ENCODE assay signal across 33 cellular contexts in genomic region chr3:164267031-164267430, GRCh38.
"Had no signal": no experiment of that assay in that cellular context is flagged by ENCODE, and none has a peak within 500 bp of the region (broad histone marks: within the 10 kb centered on the region; RNA-seq: fewer than 3 reads in every experiment).

No MANE protein-coding gene starts in this region.

- ATAC-seq: activated CD4-positive, CD25-positive, alpha-beta regulatory T cell treated with anti-CD3 and anti-CD28 coated beads, Interleukin-2, amount 50 U/mL, for 24 hours; activated CD8-positive, alpha-beta T cell treated with anti-CD3 and anti-CD28 coated beads for 36 hours; activated naive CD8-positive, alpha-beta T cell treated with anti-CD3 and anti-CD28 coated beads, Interleukin-2, amount 50 U/mL, for 24 hours; activated T-cell treated with anti-CD3 and anti-CD28 coated beads, Interleukin-2, amount 50 U/mL, for 4 hours; activated T-helper 17 cell treated with anti-CD3 and anti-CD28 coated beads, Interleukin-2, amount 50 U/mL, for 72 hours; gastroesophageal sphincter; heart right ventricle had no signal

- H3K4me1 ChIP-seq: adrenal gland, ascending aorta, breast epithelium, colonic mucosa, esophagus squamous epithelium, gastroesophageal sphincter, heart right ventricle had no signal

- H3K4me2 ChIP-seq: hepatocyte had no signal

- H3K4me3 ChIP-seq: adrenal gland, ascending aorta, breast epithelium, cardiac muscle cell, colonic mucosa, esophagus squamous epithelium, gastroesophageal sphincter, heart right ventricle, hepatocyte had no signal

- H3K27ac ChIP-seq: adrenal gland, ascending aorta, breast epithelium, cardiac muscle cell, colonic mucosa, epithelial cell of prostate, esophagus squamous epithelium, gastroesophageal sphincter, heart right ventricle, hepatocyte, WERI-Rb-1 had no signal

- H3K27me3 ChIP-seq: adrenal gland, ascending aorta, breast epithelium, cardiac muscle cell, colonic mucosa, esophagus squamous epithelium, gastroesophageal sphincter, heart right ventricle, hepatocyte had no signal

- FAIRE-seq: endometrium, endothelial cell of umbilical vein had no signal

- DNase-seq: activated B cell treated with CpG ODN at 0.5 μM for 24 hours; activated CD4-positive, alpha-beta T cell treated with anti-CD3 and anti-CD28 coated beads for 48 hours; activated CD4-positive, alpha-beta T cell treated with anti-CD3 and anti-CD28 coated beads, Interleukin-2, amount 50 U/mL, for 1 hour; activated CD4-positive, alpha-beta T cell treated with anti-CD3 and anti-CD28 coated beads, Interleukin-2, amount 50 U/mL, for 48 hours; activated CD8-positive, alpha-beta memory T cell treated with anti-CD3 and anti-CD28 coated beads for 24 hours; activated CD8-positive, alpha-beta T cell treated with anti-CD3 and anti-CD28 coated beads for 36 hours; activated effector memory CD4-positive, alpha-beta T cell treated with Interleukin-2 at 50 U/mL for 16 hours; activated gamma-delta T cell treated with Interleukin-2 at 50 U/mL for 16 hours; activated naive CD4-positive, alpha-beta T cell treated with anti-CD3 and anti-CD28 coated beads, Interleukin-2, amount 50 U/mL, for 16 hours; activated naive CD4-positive, alpha-beta T cell treated with Interleukin-2 at 50 U/mL for 16 hours; activated naive CD8-positive, alpha-beta T cell treated with anti-CD3 and anti-CD28 coated beads for 36 hours; activated naive CD8-positive, alpha-beta T cell treated with anti-CD3 and anti-CD28 coated beads, Interleukin-2, amount 50 U/mL, for 24 hours; activated T-cell treated with anti-CD3 and anti-CD28 coated beads, Interleukin-2, amount 50 U/mL, for 4 hours; adrenal gland; central memory CD4-positive, alpha-beta T cell; cerebellar nuclear complex; colonic mucosa; effector CD8-positive, alpha-beta T cell; esophagus squamous epithelium; foreskin melanocyte; heart right ventricle; T1000; WERI-Rb-1 had no signal

- H3K36me3 ChIP-seq: adrenal gland, ascending aorta, breast epithelium, cardiac muscle cell, colonic mucosa, esophagus squamous epithelium, gastroesophageal sphincter, heart right ventricle, WERI-Rb-1 had no signal

- H2AFZ ChIP-seq: hepatocyte had no signal

- H3K9me3 ChIP-seq: adrenal gland, ascending aorta, colonic mucosa, esophagus squamous epithelium had no signal

- H3K79me2 ChIP-seq: hepatocyte had no signal
